Comparison of ENCODE assay signal across 11 cellular contexts in the genomic region with DNA sequence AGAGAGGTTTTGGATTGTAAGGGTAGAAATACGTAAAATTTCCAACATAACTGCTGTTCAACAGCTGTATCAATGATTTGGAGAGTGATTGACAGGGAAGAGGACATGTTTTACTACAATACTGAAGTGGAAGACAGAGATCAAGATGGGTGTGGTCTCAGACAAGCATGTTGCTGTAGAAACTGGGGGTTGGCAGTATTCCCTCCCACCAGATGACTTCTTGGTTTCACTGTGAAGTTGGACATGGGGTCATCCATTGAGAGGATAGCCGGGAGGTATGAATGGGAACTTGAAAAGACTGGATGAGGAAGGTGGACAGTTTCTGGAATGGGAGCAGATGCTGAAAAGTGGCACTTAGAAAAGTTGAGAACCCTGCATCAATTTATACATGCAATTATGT.
"Had no signal": no experiment of that assay in that cellular context is flagged by ENCODE, and none has a peak within 500 bp of the region (broad histone marks: within the 10 kb centered on the region; RNA-seq: fewer than 3 reads in every experiment).

No MANE protein-coding gene starts in this region.

- ATAC-seq: pancreas had no signal

- H3K36me3 Mint-ChIP-seq: activated naive CD8-positive, alpha-beta T cell treated with anti-CD3 and anti-CD28 coated beads, Interleukin-2, amount 10 ng/mL, durations not matched to agents 7 days and 5 days had no signal

- H3K4me1 Mint-ChIP-seq: activated naive CD8-positive, alpha-beta T cell treated with anti-CD3 and anti-CD28 coated beads, Interleukin-2, amount 10 ng/mL, durations not matched to agents 7 days and 5 days had no signal

- H3K36me3 ChIP-seq: pancreas, thoracic aorta had no signal

- H3K4me3 Mint-ChIP-seq: activated naive CD8-positive, alpha-beta T cell treated with anti-CD3 and anti-CD28 coated beads, Interleukin-2, amount 10 ng/mL, durations not matched to agents 7 days and 5 days; stimulated activated naive CD8-positive, alpha-beta T cell treated with anti-CD3 and anti-CD28 coated beads, Interleukin-15, Interleukin-2, amounts not matched to agents 100 ng/mL and 50 ng/mL, for 24 hours; T-helper 1 cell treated with Interleukin-12 subunit alpha and Interleukin-12 subunit beta and Interleukin-4 antibody, amounts not matched to agents 30 μg/mL and 1 μg/mL, for 36 hours had no signal

- H3K27ac ChIP-seq: pancreas, thoracic aorta had no signal

- H3K9me3 ChIP-seq: pancreas, thoracic aorta had no signal

- H3K4me1 ChIP-seq: pancreas had no signal

- H3K4me3 ChIP-seq: pancreas, thoracic aorta had no signal

- H3K27ac Mint-ChIP-seq: activated naive CD8-positive, alpha-beta T cell treated with anti-CD3 and anti-CD28 coated beads, Interleukin-2, amount 10 ng/mL, durations not matched to agents 7 days and 5 days; stimulated activated naive CD8-positive, alpha-beta T cell treated with anti-CD3 and anti-CD28 coated beads, Interleukin-15, Interleukin-2, amounts not matched to agents 100 ng/mL and 50 ng/mL, for 24 hours; T-helper 1 cell treated with Interleukin-12 subunit alpha and Interleukin-12 subunit beta and Interleukin-4 antibody, amounts not matched to agents 30 μg/mL and 1 μg/mL, for 36 hours had no signal

- DNase-seq: activated CD4-positive, alpha-beta T cell treated with anti-CD3 and anti-CD28 coated beads, Interleukin-2, amount 50 U/mL, for 48 hours; activated CD4-positive, CD25-positive, alpha-beta regulatory T cell treated with anti-CD3 and anti-CD28 coated beads, Interleukin-2, amount 50 U/mL, for 72 hours; activated naive CD8-positive, alpha-beta T cell treated with anti-CD3 and anti-CD28 coated beads, Interleukin-2, amount 10 ng/mL, durations not matched to agents 7 days and 5 days; aorta; hippocampal formation; pancreas; stimulated activated CD4-positive, alpha-beta T cell treated with anti-CD3 and anti-CD28 coated beads, Interleukin-4, amount 100 ng/mL, for 1 hour; stimulated activated CD8-positive, alpha-beta memory T cell treated with anti-CD3 and anti-CD28 coated beads, Interleukin-4, amount 100 ng/mL, for 48 hours had no signal

- H3K9me3 Mint-ChIP-seq: activated naive CD8-positive, alpha-beta T cell treated with anti-CD3 and anti-CD28 coated beads, Interleukin-2, amount 10 ng/mL, durations not matched to agents 7 days and 5 days; stimulated activated naive CD8-positive, alpha-beta T cell treated with anti-CD3 and anti-CD28 coated beads, Interleukin-15, Interleukin-2, amounts not matched to agents 100 ng/mL and 50 ng/mL, for 24 hours; T-helper 1 cell treated with Interleukin-12 subunit alpha and Interleukin-12 subunit beta and Interleukin-4 antibody, amounts not matched to agents 30 μg/mL and 1 μg/mL, for 36 hours had no signal

- H3K27me3 ChIP-seq: pancreas had no signal

- H3K27me3 Mint-ChIP-seq: stimulated activated naive CD8-positive, alpha-beta T cell treated with anti-CD3 and anti-CD28 coated beads, Interleukin-15, Interleukin-2, amounts not matched to agents 100 ng/mL and 50 ng/mL, for 24 hours had no signal
